In genomic region chr16:17072104-17072503, GRCh38 we compare ENCODE assay signal across 20 cellular contexts.
DNase-seq lines count a peak whose midpoint lies in the region; ATAC-seq and TF ChIP-seq lines count a peak whose summit lies in the region.
"Had no signal": no experiment of that assay in that cellular context is flagged by ENCODE, and none has a peak within 500 bp of the region (broad histone marks: within the 10 kb centered on the region; RNA-seq: fewer than 3 reads in every experiment).

No MANE protein-coding gene starts in this region.

- TF ChIP-seq CTCF in dorsolateral prefrontal cortex (IDR thresholded peaks at IDR 0.05 in 54 of 56, conservative IDR thresholded peaks at IDR 0.05 in 2 of 56; ENCODE audit: low read depth in 1 of 56, partially characterized antibody in 56 of 56) = no peak

- no peaks in the 10 kb centered on the region for H3K9me3 Mint-ChIP-seq in activated T-cell treated with anti-CD3 and anti-CD28 coated beads, Interleukin-2, amount 50 U/mL, for 4 hours
- no peaks in the 10 kb centered on the region for H3K9me3 Mint-ChIP-seq in IgD-negative memory B cell
- no peaks in the 10 kb centered on the region for H3K9me3 Mint-ChIP-seq in stimulated activated naive CD8-positive, alpha-beta T cell treated with anti-CD3 and anti-CD28 coated beads, Interleukin-15, Interleukin-2, amounts not matched to agents 100 ng/mL and 50 ng/mL, for 24 hours
- H3K9me3 Mint-ChIP-seq: mesothelial cell of epicardium had no signal

- peak overlapping the region; percentile 37 for H3K4me3 Mint-ChIP-seq in activated T-cell treated with anti-CD3 and anti-CD28 coated beads, Interleukin-2, amount 50 U/mL, for 4 hours
- peak overlapping the region in 2 of 4 donors; percentile 7 to 32 for H3K4me3 Mint-ChIP-seq in IgD-negative memory B cell
- H3K4me3 Mint-ChIP-seq in stimulated activated naive CD8-positive, alpha-beta T cell treated with anti-CD3 and anti-CD28 coated beads, Interleukin-15, Interleukin-2, amounts not matched to agents 100 ng/mL and 50 ng/mL, for 24 hours = peak overlapping the region; percentile 43
- H3K4me3 Mint-ChIP-seq: activated CD4-positive, alpha-beta T cell treated with anti-CD3 and anti-CD28 coated beads, Interleukin-2, amount 10 ng/mL, durations not matched to agents 7 days and 5 days; mesothelial cell of epicardium; type B pancreatic cell had no signal

- peaks cover 0 to 5% (median 0%) of the 10 kb centered on the region in 45 donors for H3K27me3 ChIP-seq in dorsolateral prefrontal cortex

- H3K27ac ChIP-seq in dorsolateral prefrontal cortex = peak overlapping the region in 30 of 59 donors; percentile 2 to 87 (median 55)
- H3K27ac ChIP-seq: esophagus muscularis mucosa, heart left ventricle had no signal

- no peak overlapping the region for H3K4me3 ChIP-seq in dorsolateral prefrontal cortex
- H3K4me3 ChIP-seq: esophagus muscularis mucosa, heart left ventricle, K562 had no signal

- peaks cover 30% of the 10 kb centered on the region for H3K4me1 Mint-ChIP-seq in activated T-cell treated with anti-CD3 and anti-CD28 coated beads, Interleukin-2, amount 50 U/mL, for 4 hours (ENCODE audit: low read depth)
- H3K4me1 Mint-ChIP-seq in IgD-negative memory B cell = peaks cover 33 to 37% (median 34%) of the 10 kb centered on the region in 3 donors
- peaks cover 34% of the 10 kb centered on the region for H3K4me1 Mint-ChIP-seq in stimulated activated naive CD8-positive, alpha-beta T cell treated with anti-CD3 and anti-CD28 coated beads, Interleukin-15, Interleukin-2, amounts not matched to agents 100 ng/mL and 50 ng/mL, for 24 hours (ENCODE audit: low read depth)

- peak in 1 of 2 donors; percentile 14 for ATAC-seq in activated T-cell treated with anti-CD3 and anti-CD28 coated beads, Interleukin-2, amount 50 U/mL, for 4 hours
- no peak for ATAC-seq in GM18868 (IDR thresholded peaks at IDR 0.05; ENCODE audit: unreplicated experiment)
- ATAC-seq: heart left ventricle, K562, sciatic nerve had no signal

- H3K36me3 Mint-ChIP-seq in activated T-cell treated with anti-CD3 and anti-CD28 coated beads, Interleukin-2, amount 50 U/mL, for 4 hours (ENCODE audit: insufficient read depth) = no peaks in the 10 kb centered on the region
- H3K36me3 Mint-ChIP-seq in IgD-negative memory B cell = no peaks in the 10 kb centered on the region
- H3K36me3 Mint-ChIP-seq in stimulated activated naive CD8-positive, alpha-beta T cell treated with anti-CD3 and anti-CD28 coated beads, Interleukin-15, Interleukin-2, amounts not matched to agents 100 ng/mL and 50 ng/mL, for 24 hours (ENCODE audit: low read depth) = no peaks in the 10 kb centered on the region
- H3K36me3 Mint-ChIP-seq: mesothelial cell of epicardium, type B pancreatic cell had no signal

- no peak for DNase-seq in activated T-cell treated with anti-CD3 and anti-CD28 coated beads, Interleukin-2, amount 50 U/mL, for 4 hours
- DNase-seq in activated T-cell treated with anti-CD3 and anti-CD28 coated beads, Interleukin-2, amount 50 U/mL, for 1 hour = no peak
- DNase-seq in dorsolateral prefrontal cortex (no peak), T-helper 9 cell (no peak), hippocampal formation (lab: John Stamatoyannopoulos, UW) (no peak)
- DNase-seq: activated CD4-positive, alpha-beta T cell treated with anti-CD3 and anti-CD28 coated beads, Interleukin-2, amount 10 ng/mL, durations not matched to agents 7 days and 5 days; dermis blood vessel endothelial cell; heart left ventricle; NCI-H1092 treated with DMSO at 0.1 percent for 48 hours; SIG-M5; stimulated activated CD4-positive, alpha-beta T cell treated with anti-CD3 and anti-CD28 coated beads, Interleukin-2, amount 100 ng/mL, for 48 hours; T1000 had no signal

- peak overlapping the region in 2 of 3 donors; percentile 50 to 77 for H3K27ac Mint-ChIP-seq in IgD-negative memory B cell
- no peak overlapping the region for H3K27ac Mint-ChIP-seq in stimulated activated naive CD8-positive, alpha-beta T cell treated with anti-CD3 and anti-CD28 coated beads, Interleukin-15, Interleukin-2, amounts not matched to agents 100 ng/mL and 50 ng/mL, for 24 hours
- H3K27ac Mint-ChIP-seq: activated CD4-positive, alpha-beta T cell treated with anti-CD3 and anti-CD28 coated beads, Interleukin-2, amount 10 ng/mL, durations not matched to agents 7 days and 5 days; mesothelial cell of epicardium; type B pancreatic cell had no signal

- intact Hi-C loops in dorsolateral prefrontal cortex (cut with DNase I) = no loop called here

- no peaks in the 10 kb centered on the region for H3K27me3 Mint-ChIP-seq in activated T-cell treated with anti-CD3 and anti-CD28 coated beads, Interleukin-2, amount 50 U/mL, for 4 hours (ENCODE audit: low read depth)
- H3K27me3 Mint-ChIP-seq in IgD-negative memory B cell = no peaks in the 10 kb centered on the region
- no peaks in the 10 kb centered on the region for H3K27me3 Mint-ChIP-seq in stimulated activated naive CD8-positive, alpha-beta T cell treated with anti-CD3 and anti-CD28 coated beads, Interleukin-15, Interleukin-2, amounts not matched to agents 100 ng/mL and 50 ng/mL, for 24 hours
- H3K27me3 Mint-ChIP-seq: activated CD4-positive, alpha-beta T cell treated with anti-CD3 and anti-CD28 coated beads, Interleukin-2, amount 10 ng/mL, durations not matched to agents 7 days and 5 days had no signal
